In the genomic region with DNA sequence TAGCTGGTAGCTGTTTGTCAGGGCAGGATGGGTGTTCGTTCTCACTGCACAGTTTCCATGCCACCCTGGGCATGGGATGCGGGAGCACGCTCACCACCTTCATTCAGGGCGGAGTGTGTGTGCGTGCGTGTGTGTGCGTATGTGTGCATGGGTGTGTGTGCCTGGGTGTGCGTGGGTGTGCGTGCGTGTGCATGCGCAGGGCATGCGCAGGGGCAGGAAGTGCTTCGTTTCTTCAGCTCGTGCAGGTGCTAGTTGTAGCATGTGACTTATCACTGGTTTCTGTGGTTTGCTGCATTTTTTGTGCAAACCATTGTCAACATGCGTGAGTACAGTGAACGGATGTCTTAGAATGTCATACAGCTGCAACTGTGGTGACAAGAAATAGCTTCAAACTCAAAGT, we compare ENCODE assay signal across 24 cellular contexts.
DNase-seq lines count a peak whose midpoint lies in the region; ATAC-seq and TF ChIP-seq lines count a peak whose summit lies in the region.
"Had no signal": no experiment of that assay in that cellular context is flagged by ENCODE, and none has a peak within 500 bp of the region (broad histone marks: within the 10 kb centered on the region; RNA-seq: fewer than 3 reads in every experiment).

No MANE protein-coding gene starts in this region.

- ATAC-seq in natural killer cell (peak; percentile 47 to 53 (median 50)), GM19023 (IDR thresholded peaks at IDR 0.05; ENCODE audit: unreplicated experiment) (no peak)
- ATAC-seq: esophagus mucosa, K562 had no signal

- DNase-seq in activated T-cell treated with anti-CD3 and anti-CD28 coated beads, Interleukin-2, amount 50 U/mL, for 24 hours = peak; percentile 35
- no peak for DNase-seq in activated T-cell treated with anti-CD3 and anti-CD28 coated beads, Interleukin-2, amount 50 U/mL, for 1 hour
- DNase-seq in GM06990 (ENCODE audit: extremely low read depth, insufficient read length) = peak; percentile 8
- DNase-seq in activated T-helper 1 cell treated with anti-CD3 and anti-CD28 coated beads, Interleukin-12 subunit alpha, Interleukin-12 subunit beta, Interleukin-2, Interleukin-4 antibody, amounts not matched to agents 30 ng/mL and 10 ng/mL and 1 ng/mL, durations not matched to agents 14 hours and 24 hours and 36 hours (ENCODE audit: low spot score) = no peak
- DNase-seq in natural killer cell = no peak
- no peak for DNase-seq in lower leg skin (ENCODE audit: low spot score in 2 of 2)
- DNase-seq in COLO829 (ENCODE audit: low spot score) = no peak
- DNase-seq: ACHN; activated effector memory CD4-positive, alpha-beta T cell treated with anti-CD3 and anti-CD28 coated beads, Interleukin-2, amount 50 U/mL, for 16 hours; C1 segment of cervical spinal cord; DMS153; effector CD4-positive, alpha-beta T cell; GDM1; GOT3; lower lobe of right lung; NCI-H2171 treated with DMSO at 0.1 percent for 48 hours; NCI-H748 treated with DMSO at 0.1 percent for 48 hours; occipital lobe; OCI-M1; Right ventricle myocardium superior had no signal

- H3K36me3 Mint-ChIP-seq in activated T-cell treated with anti-CD3 and anti-CD28 coated beads, Interleukin-2, amount 50 U/mL, for 24 hours (ENCODE audit: low read depth) = peaks cover 11% of the 10 kb centered on the region
- peaks cover 8% of the 10 kb centered on the region for H3K36me3 Mint-ChIP-seq in activated T-helper 1 cell treated with anti-CD3 and anti-CD28 coated beads, Interleukin-12 subunit alpha, Interleukin-12 subunit beta, Interleukin-2, Interleukin-4 antibody, amounts not matched to agents 30 ng/mL and 10 ng/mL and 1 ng/mL, durations not matched to agents 14 hours and 24 hours and 36 hours (ENCODE audit: low read depth)
- H3K36me3 Mint-ChIP-seq in natural killer cell = no peaks in the 10 kb centered on the region

- peak overlapping the region; percentile 3 for H3K27ac Mint-ChIP-seq in activated T-cell treated with anti-CD3 and anti-CD28 coated beads, Interleukin-2, amount 50 U/mL, for 24 hours
- H3K27ac Mint-ChIP-seq in activated T-helper 1 cell treated with anti-CD3 and anti-CD28 coated beads, Interleukin-12 subunit alpha, Interleukin-12 subunit beta, Interleukin-2, Interleukin-4 antibody, amounts not matched to agents 30 ng/mL and 10 ng/mL and 1 ng/mL, durations not matched to agents 14 hours and 24 hours and 36 hours = peak overlapping the region; percentile 9
- peak overlapping the region; percentile 65 to 67 for H3K27ac Mint-ChIP-seq in natural killer cell

- H3K36me3 ChIP-seq in GM06990 (ENCODE audit: control insufficient read depth, insufficient read depth, low read length) = no peaks in the 10 kb centered on the region
- H3K36me3 ChIP-seq: lower lobe of right lung, thoracic aorta had no signal

- H3K4me1 Mint-ChIP-seq in activated T-cell treated with anti-CD3 and anti-CD28 coated beads, Interleukin-2, amount 50 U/mL, for 24 hours (ENCODE audit: low read depth) = peaks cover 20% of the 10 kb centered on the region
- H3K4me1 Mint-ChIP-seq in activated T-helper 1 cell treated with anti-CD3 and anti-CD28 coated beads, Interleukin-12 subunit alpha, Interleukin-12 subunit beta, Interleukin-2, Interleukin-4 antibody, amounts not matched to agents 30 ng/mL and 10 ng/mL and 1 ng/mL, durations not matched to agents 14 hours and 24 hours and 36 hours (ENCODE audit: low read depth) = peaks cover 21% of the 10 kb centered on the region
- peaks cover 38 to 45% of the 10 kb centered on the region in 2 donors for H3K4me1 Mint-ChIP-seq in natural killer cell

- H3K4me3 ChIP-seq in GM06990 (replicated peaks; ENCODE audit: low read depth, low read length) = no peak overlapping the region
- H3K4me3 ChIP-seq in lower leg skin (ENCODE audit: low read depth, poor library complexity, severe bottlenecking) = no peak overlapping the region
- H3K4me3 ChIP-seq: K562, lower lobe of right lung, thoracic aorta had no signal

- WGBS in lower leg skin, 2 donors = 91 to 94% methylated on average over 16 of the region's 16 CpGs

- no peaks in the 10 kb centered on the region for H3K27me3 Mint-ChIP-seq in activated T-cell treated with anti-CD3 and anti-CD28 coated beads, Interleukin-2, amount 50 U/mL, for 24 hours
- H3K27me3 Mint-ChIP-seq in activated T-helper 1 cell treated with anti-CD3 and anti-CD28 coated beads, Interleukin-12 subunit alpha, Interleukin-12 subunit beta, Interleukin-2, Interleukin-4 antibody, amounts not matched to agents 30 ng/mL and 10 ng/mL and 1 ng/mL, durations not matched to agents 14 hours and 24 hours and 36 hours (ENCODE audit: insufficient read depth) = no peaks in the 10 kb centered on the region
- no peaks in the 10 kb centered on the region for H3K27me3 Mint-ChIP-seq in natural killer cell (ENCODE audit: low read depth in 2 of 2)

- H3K9me3 Mint-ChIP-seq in activated T-cell treated with anti-CD3 and anti-CD28 coated beads, Interleukin-2, amount 50 U/mL, for 24 hours = no peaks in the 10 kb centered on the region
- peaks cover 12% of the 10 kb centered on the region for H3K9me3 Mint-ChIP-seq in activated T-helper 1 cell treated with anti-CD3 and anti-CD28 coated beads, Interleukin-12 subunit alpha, Interleukin-12 subunit beta, Interleukin-2, Interleukin-4 antibody, amounts not matched to agents 30 ng/mL and 10 ng/mL and 1 ng/mL, durations not matched to agents 14 hours and 24 hours and 36 hours
- no peaks in the 10 kb centered on the region for H3K9me3 Mint-ChIP-seq in natural killer cell

- TF ChIP-seq CTCF in GM06990 (IDR thresholded peaks at IDR 0.05; ENCODE audit: insufficient read depth, low read length, poor library complexity, severe bottlenecking) = no peak
- TF ChIP-seq CTCF in natural killer cell (IDR thresholded peaks at IDR 0.05) = no peak
- TF ChIP-seq CTCF in lower leg skin (IDR thresholded peaks at IDR 0.05) = no peak

- no peaks in the 10 kb centered on the region for H3K27me3 ChIP-seq in GM06990 (replicated peaks; ENCODE audit: control insufficient read depth, insufficient read depth, low read length)

- H3K4me3 Mint-ChIP-seq in activated T-cell treated with anti-CD3 and anti-CD28 coated beads, Interleukin-2, amount 50 U/mL, for 24 hours = no peak overlapping the region
- H3K4me3 Mint-ChIP-seq in activated T-helper 1 cell treated with anti-CD3 and anti-CD28 coated beads, Interleukin-12 subunit alpha, Interleukin-12 subunit beta, Interleukin-2, Interleukin-4 antibody, amounts not matched to agents 30 ng/mL and 10 ng/mL and 1 ng/mL, durations not matched to agents 14 hours and 24 hours and 36 hours = no peak overlapping the region
- H3K4me3 Mint-ChIP-seq in natural killer cell = peak overlapping the region; percentile 17

- intact Hi-C loops in activated T-helper 1 cell treated with anti-CD3 and anti-CD28 coated beads, Interleukin-12 subunit alpha, Interleukin-12 subunit beta, Interleukin-2, Interleukin-4 antibody, amounts not matched to agents 30 ng/mL and 10 ng/mL and 1 ng/mL, durations not matched to agents 14 hours and 24 hours and 36 hours (cut with micrococcal nuclease) = no loop called here
- intact Hi-C loops in natural killer cell (cut with micrococcal nuclease) = loop anchor here (5.0 kb wide), 1 partner anchor 62 kb away; no protein-coding TSS in a partner anchor
- intact Hi-C loops in lower leg skin (cut with DNase I; ENCODE audit: low total_unique reads) = no loop called here

- no peak for TF ChIP-seq POLR2A in lower leg skin (IDR thresholded peaks at IDR 0.05)

Comparison
In these comparisons a context has a peak if more than half of its experiments do, and no peak if none do; other contexts are left out.
1. DNase-seq: peak in activated T-cell treated with anti-CD3 and anti-CD28 coated beads, Interleukin-2, amount 50 U/mL, for 24 hours (single experiment) and GM06990 (single experiment); none in activated T-cell treated with anti-CD3 and anti-CD28 coated beads, Interleukin-2, amount 50 U/mL, for 1 hour (single experiment), activated T-helper 1 cell treated with anti-CD3 and anti-CD28 coated beads, Interleukin-12 subunit alpha, Interleukin-12 subunit beta, Interleukin-2, Interleukin-4 antibody, amounts not matched to agents 30 ng/mL and 10 ng/mL and 1 ng/mL, durations not matched to agents 14 hours and 24 hours and 36 hours (single experiment), natural killer cell (single experiment), lower leg skin (0 of 2) and COLO829 (single experiment).
2. H3K27ac Mint-ChIP-seq: peak in every context shown above with its lines; median percentile 66 in natural killer cell; 9 in activated T-helper 1 cell treated with anti-CD3 and anti-CD28 coated beads, Interleukin-12 subunit alpha, Interleukin-12 subunit beta, Interleukin-2, Interleukin-4 antibody, amounts not matched to agents 30 ng/mL and 10 ng/mL and 1 ng/mL, durations not matched to agents 14 hours and 24 hours and 36 hours; 3 in activated T-cell treated with anti-CD3 and anti-CD28 coated beads, Interleukin-2, amount 50 U/mL, for 24 hours.